ENCODE assay signal across 10 cellular contexts in the genomic region with DNA sequence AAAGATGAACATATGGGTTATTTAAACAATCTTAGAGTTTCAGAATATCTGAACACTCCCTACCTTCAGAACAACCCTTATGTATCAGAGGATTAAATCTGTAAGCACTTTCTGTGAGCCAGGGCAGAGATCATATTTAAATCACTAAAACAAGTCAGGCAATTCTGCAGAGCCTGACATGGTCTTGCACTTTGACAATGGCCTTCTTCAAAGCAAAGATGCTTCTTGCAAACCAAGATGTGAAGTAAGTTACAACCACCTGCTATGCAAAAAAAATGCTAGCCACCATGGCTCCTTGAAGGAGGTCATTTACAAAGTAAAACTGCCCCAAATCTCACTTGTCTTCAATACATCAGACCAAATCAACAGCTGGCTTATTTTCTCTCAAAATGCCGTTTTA. TPM values are rescaled to one million over a fixed set of nuclear protein-coding genes. Genes with fewer than 3 reads are reported as not detected.
DNase-seq lines count a peak whose midpoint lies in the region; ATAC-seq and TF ChIP-seq lines count a peak whose summit lies in the region.
"Had no signal": no experiment of that assay in that cellular context is flagged by ENCODE, and none has a peak within 500 bp of the region (broad histone marks: within the 10 kb centered on the region; RNA-seq: fewer than 3 reads in every experiment).

No MANE protein-coding gene starts in this region.

- 13 to 14% methylated on average over 1 of the region's 1 CpG for WGBS in aorta, 2 donors

- ATAC-seq in HG02763 (IDR thresholded peaks at IDR 0.05; ENCODE audit: unreplicated experiment), result no peak
- ATAC-seq in aorta (ENCODE audit: low FRiP score), result no peak

- H3K9me3 ChIP-seq in Karpas-422 (ENCODE audit: low read length), result no peaks in the 10 kb centered on the region
- no peaks in the 10 kb centered on the region for H3K9me3 ChIP-seq in parathyroid adenoma (ENCODE audit: control insufficient read depth, low read length)
- H3K9me3 ChIP-seq in aorta (ENCODE audit: control insufficient read depth, low read length), result no peaks in the 10 kb centered on the region

- H3K9ac ChIP-seq in Karpas-422 (ENCODE audit: low read length) (peak overlapping the region; percentile 44), parathyroid adenoma (no peak overlapping the region)

- H3K36me3 ChIP-seq in Karpas-422 (ENCODE audit: insufficient read depth, low read length), result peaks cover 31% of the 10 kb centered on the region; the same call in 1 of the 2 replicates
- no peaks in the 10 kb centered on the region for H3K36me3 ChIP-seq in parathyroid adenoma (ENCODE audit: control insufficient read depth, insufficient read depth, low read length)
- no peaks in the 10 kb centered on the region for H3K36me3 ChIP-seq in aorta (ENCODE audit: control insufficient read depth in 1 of 2, insufficient read depth in 2 of 2, low read length in 1 of 2)

- H3K4me3 ChIP-seq in Karpas-422 (ENCODE audit: low read length) (peak overlapping the region; percentile 45), coronary artery (peak overlapping the region; percentile 30), parathyroid adenoma (ENCODE audit: low read depth, low read length) (peak overlapping the region; percentile 1), aorta (ENCODE audit: low read length in 2 of 2) (no peak overlapping the region)

- H3K27ac ChIP-seq in Karpas-422 (ENCODE audit: low read length) (peak overlapping the region; percentile 76), coronary artery (no peak overlapping the region), parathyroid adenoma (no peak overlapping the region), aorta (ENCODE audit: low read depth in 1 of 2, low read length in 2 of 2) (no peak overlapping the region)

- intact Hi-C loops in aorta (cut with DNase I), result no loop called here

- DNase-seq in DMS79 treated with DMSO at 0.1 percent for 48 hours (lab: John Stamatoyannopoulos, UW) (peak; percentile 68), Karpas-422 (peak; percentile 54), coronary artery (ENCODE audit: low spot score) (no peak), middle frontal gyrus (ENCODE audit: extremely low spot score, low spot score) (no peak), aorta (no peak), HCEC 1CT (no peak)
- DNase-seq: activated CD4-positive, alpha-beta T cell treated with anti-CD3 and anti-CD28 coated beads, Interleukin-2, amount 50 U/mL, for 1 hour; NK-92 treated with Interleukin-12 subunit alpha and Interleukin-12 subunit beta, amount 100 ng/mL, for 24 hours had no signal

- H3K4me2 ChIP-seq in Karpas-422 (ENCODE audit: low read depth, low read length, poor library complexity, severe bottlenecking) (peak overlapping the region; percentile 97), parathyroid adenoma (ENCODE audit: low read length) (peak overlapping the region; percentile 35)

- TF ChIP-seq CTCF in coronary artery (IDR thresholded peaks at IDR 0.05) (no peak), parathyroid adenoma (IDR thresholded peaks at IDR 0.05) (no peak)

- H3K79me2 ChIP-seq in Karpas-422 (ENCODE audit: low read length), result peaks cover 82% of the 10 kb centered on the region
- peaks cover 48% of the 10 kb centered on the region for H3K79me2 ChIP-seq in parathyroid adenoma

- H3K27me3 ChIP-seq in Karpas-422 (ENCODE audit: low read length) (no peaks in the 10 kb centered on the region), parathyroid adenoma (ENCODE audit: control insufficient read depth, insufficient read depth, low read length) (no peaks in the 10 kb centered on the region), aorta (ENCODE audit: control insufficient read depth in 1 of 2, insufficient read depth in 2 of 2, low read length in 1 of 2) (no peaks in the 10 kb centered on the region)

- no peaks in the 10 kb centered on the region for H3K9me2 ChIP-seq in Karpas-422 (replicated peaks; ENCODE audit: insufficient read depth, low read length)

- H3K4me1 ChIP-seq in Karpas-422 (ENCODE audit: low read length) (peaks cover 44% of the 10 kb centered on the region), parathyroid adenoma (peaks cover 12% of the 10 kb centered on the region), aorta (ENCODE audit: control insufficient read depth in 1 of 2, insufficient read depth in 2 of 2, low read length in 2 of 2) (no peaks in the 10 kb centered on the region)

- H4K20me1 ChIP-seq in Karpas-422 (ENCODE audit: insufficient read depth, low read depth, low read length), result peaks cover 67% of the 10 kb centered on the region

- H2AFZ ChIP-seq in Karpas-422 (ENCODE audit: low read length) (no peak overlapping the region), parathyroid adenoma (no peak overlapping the region)

RNA-seq across cellular contexts. Expression of a gene that starts 3.2 kb away (rescaled TPM):
- total RNA-seq in Karpas-422 (2014; rRNA removed; shearing (Covaris generic); ENCODE audit: low replicate concordance), result 128 and 248 TPM in 2 replicates
- total RNA-seq in aorta, result 10 to 100 TPM; 73.8 to 85.8 TPM
- polyA plus RNA-seq in aorta, result 100 to 1,000 TPM in 1 of 2 donors, 10 to 100 TPM in 1; 84.4 to 178 TPM

RNA-seq across cellular contexts. Expression of a gene that starts 50.6 kb away (rescaled TPM):
- total RNA-seq in Karpas-422 (2014; rRNA removed; shearing (Covaris generic); ENCODE audit: low replicate concordance), result 5.1 and 11.5 TPM in 2 replicates
- 10 to 100 TPM in 1 of 2 donors, 1 to 10 TPM in 1; 4.1 to 10.1 TPM for total RNA-seq in aorta
- polyA plus RNA-seq in aorta, result 1 to 10 TPM; 6.0 to 8.6 TPM

Comparison
In these comparisons a context has a peak if more than half of its experiments do, and no peak if none do; other contexts are left out.
1. DNase-seq: peak in DMS79 treated with DMSO at 0.1 percent for 48 hours (single experiment) and Karpas-422 (single experiment); none in coronary artery (single experiment), middle frontal gyrus (single experiment), aorta (0 of 2) and HCEC 1CT (single experiment).
2. H3K4me3 ChIP-seq: peak in Karpas-422 (single experiment), coronary artery (single experiment) and parathyroid adenoma (single experiment); none in aorta (0 of 2).